In the genomic region with DNA sequence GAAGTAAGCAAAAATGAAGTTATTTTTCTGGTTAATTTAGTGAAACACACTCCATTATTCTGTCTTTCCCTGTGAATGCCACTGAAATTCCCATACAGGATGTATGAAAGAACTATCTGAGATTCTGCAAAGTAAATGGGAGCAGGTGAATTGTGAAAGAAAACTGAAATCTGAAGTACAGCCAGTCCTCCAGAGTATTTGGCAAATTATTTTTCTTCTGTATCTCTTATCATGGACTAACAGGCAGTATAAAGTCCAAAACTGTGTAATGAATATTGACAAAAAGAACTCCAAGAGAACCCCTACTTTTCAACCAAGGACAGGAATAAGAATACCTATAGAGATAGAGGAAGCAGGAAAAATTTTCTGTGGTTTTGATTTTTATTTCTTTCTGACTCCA, we compare ENCODE assay signal across 35 cellular contexts. TPM values are rescaled to one million over a fixed set of nuclear protein-coding genes. Genes with fewer than 3 reads are reported as not detected.
"Had no signal": no experiment of that assay in that cellular context is flagged by ENCODE, and none has a peak within 500 bp of the region (broad histone marks: within the 10 kb centered on the region; RNA-seq: fewer than 3 reads in every experiment).

No MANE protein-coding gene starts in this region.

- H3K9me3 ChIP-seq: MG63 had no signal

- H3K27ac ChIP-seq: KMS-11 had no signal

- H3K9ac ChIP-seq: KMS-11 had no signal

- H3K4me2 ChIP-seq: KMS-11 had no signal

- DNase-seq: Karpas-422, Kasumi-1, MG63, MM.1S, MV-4-11, NCI-H1048, NCI-H1092, NCI-H1092 treated with DMSO at 0.1 percent for 48 hours, NCI-H1105, NCI-H1105 treated with DMSO at 0.1 percent for 48 hours, NCI-H1417, NCI-H1417 treated with DMSO at 0.1 percent for 48 hours, NCI-H1436, NCI-H1436 treated with DMSO at 0.1 percent for 48 hours, NCI-H146, NCI-H1694, NCI-H1694 treated with DMSO at 0.1 percent for 48 hours, NCI-H187, NCI-H187 treated with DMSO at 0.1 percent for 48 hours, NCI-H1930, NCI-H2029, NCI-H2029 treated with DMSO at 0.1 percent for 48 hours, NCI-H2081, NCI-H2081 treated with DMSO at 0.1 percent for 48 hours, NCI-H2107, NCI-H2171, NCI-H2171 treated with DMSO at 0.1 percent for 48 hours, NCI-H2227 treated with DMSO at 0.1 percent for 48 hours, NCI-H226, NCI-H345, NCI-H446, NCI-H446 treated with DMSO at 0.1 percent for 48 hours, NCI-H510A had no signal

- H3K4me3 ChIP-seq: MG63 had no signal

- H3K27me3 ChIP-seq: MG63 had no signal

- H3K36me3 ChIP-seq: MG63 had no signal

RNA-seq across cellular contexts. Expression of a gene that starts 40.8 kb away (rescaled TPM):
- total RNA-seq: MCF 10A had no signal
